36 cellular contexts compared by ENCODE assay signal in the genomic region with DNA sequence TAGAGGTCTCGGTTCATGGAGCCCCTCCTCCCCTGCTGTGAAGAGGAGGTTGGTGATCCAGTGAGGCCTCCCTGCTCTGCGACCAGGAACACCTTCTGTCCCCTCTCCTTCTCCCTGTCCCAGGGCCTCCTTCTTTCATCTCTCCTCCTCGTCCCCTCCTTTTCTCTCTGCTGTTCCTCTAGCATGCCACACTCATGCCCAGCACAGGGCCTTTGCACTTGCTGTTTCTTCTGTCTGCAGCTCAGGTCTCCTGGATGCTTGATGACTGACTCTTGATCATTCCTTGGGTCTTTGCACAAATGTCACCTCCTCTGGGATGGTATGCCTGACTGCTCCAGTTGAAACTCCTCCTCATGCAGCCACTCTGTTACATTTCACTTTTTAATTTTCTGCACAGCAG. TPM values are rescaled to one million over a fixed set of nuclear protein-coding genes. Genes with fewer than 3 reads are reported as not detected.
"Had no signal": no experiment of that assay in that cellular context is flagged by ENCODE, and none has a peak within 500 bp of the region (broad histone marks: within the 10 kb centered on the region; RNA-seq: fewer than 3 reads in every experiment).

No MANE protein-coding gene starts in this region.

- DNase-seq: Karpas-422, Kasumi-1, MG63, MM.1S, NCI-H1048, NCI-H1092, NCI-H1092 treated with DMSO at 0.1 percent for 48 hours, NCI-H1105, NCI-H1105 treated with DMSO at 0.1 percent for 48 hours, NCI-H1417, NCI-H1417 treated with DMSO at 0.1 percent for 48 hours, NCI-H1436, NCI-H1436 treated with DMSO at 0.1 percent for 48 hours, NCI-H146, NCI-H1694, NCI-H1694 treated with DMSO at 0.1 percent for 48 hours, NCI-H187, NCI-H187 treated with DMSO at 0.1 percent for 48 hours, NCI-H1930, NCI-H2029, NCI-H2029 treated with DMSO at 0.1 percent for 48 hours, NCI-H2081, NCI-H2081 treated with DMSO at 0.1 percent for 48 hours, NCI-H2107, NCI-H2171, NCI-H2171 treated with DMSO at 0.1 percent for 48 hours, NCI-H2227 treated with DMSO at 0.1 percent for 48 hours, NCI-H345, NCI-H446, NCI-H446 treated with DMSO at 0.1 percent for 48 hours, NCI-H510A, NCI-H510A treated with DMSO at 0.1 percent for 48 hours, NCI-H524, NCI-H524 treated with DMSO at 0.1 percent for 48 hours had no signal

- H3K9me3 ChIP-seq: MG63 had no signal

- H3K27me3 ChIP-seq: MG63 had no signal

- H3K36me3 ChIP-seq: MG63 had no signal

- H3K4me3 ChIP-seq: MG63 had no signal

RNA-seq across cellular contexts. Expression of a gene that starts 23.2 kb away (rescaled TPM):
- total RNA-seq: LHCN-M2, MCF 10A had no signal
